14 cellular contexts compared by ENCODE assay signal in the genomic region with DNA sequence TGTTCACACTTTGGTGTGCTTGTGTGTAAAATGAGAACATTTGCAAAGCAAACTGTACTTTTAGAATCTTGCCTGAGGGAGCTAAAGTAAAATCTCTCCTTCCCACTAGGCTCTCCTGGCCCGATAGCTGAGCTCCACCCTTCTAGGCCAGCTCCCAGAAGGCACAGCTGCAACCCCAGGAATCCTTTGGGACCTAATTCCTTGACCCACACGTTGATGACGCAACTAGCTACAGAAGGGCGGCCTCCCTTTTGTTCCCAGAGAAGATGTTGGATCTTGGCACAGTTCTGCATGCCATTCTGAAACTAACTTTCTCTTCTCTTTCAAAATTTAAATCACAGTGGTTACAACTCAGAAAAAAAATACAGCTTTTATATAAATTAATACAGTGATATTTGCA.
A peak's percentile ranks its signal among the peaks of the same experiment; 100 is the strongest.
DNase-seq lines count a peak whose midpoint lies in the region; ATAC-seq and TF ChIP-seq lines count a peak whose summit lies in the region.
"Had no signal": no experiment of that assay in that cellular context is flagged by ENCODE, and none has a peak within 500 bp of the region (broad histone marks: within the 10 kb centered on the region; RNA-seq: fewer than 3 reads in every experiment).

No MANE protein-coding gene starts in this region.

- WGBS in neuronal stem cell (ENCODE audit: extremely low coverage in 2 of 2, insufficient read length in 2 of 2, insufficient replicate concordance in 1 of 2), 2 donors = no CpG with 5 or more reads among the region's 4 CpGs

- no peak overlapping the region for H2BK120ac ChIP-seq in neuronal stem cell (ENCODE audit: low read depth, low read length)

- H3K27me3 ChIP-seq in adipocyte (replicated peaks; ENCODE audit: control insufficient read depth, insufficient read depth, low read length) (no peaks in the 10 kb centered on the region), neuronal stem cell (ENCODE audit: control insufficient read depth in 3 of 3, insufficient read depth in 3 of 3, low read depth in 1 of 3, low read length in 3 of 3) (no peaks in the 10 kb centered on the region)
- H3K27me3 ChIP-seq: Peyer's patch, vagina had no signal

- DNase-seq in AG09319 (ENCODE audit: extremely low read depth, low read depth) (peak; percentile 57), adipocyte (ENCODE audit: low read depth) (peak; percentile 88), fibroblast of the aortic adventitia (ENCODE audit: low read depth) (peak; percentile 99), neuronal stem cell (ENCODE audit: low spot score) (no peak), NCI-H82 (lab: John Stamatoyannopoulos, UW) (no peak)
- DNase-seq: activated CD4-positive, alpha-beta T cell treated with anti-CD3 and anti-CD28 coated beads, Interleukin-2, amount 50 U/mL, for 48 hours; activated gamma-delta T cell treated with Interleukin-2 at 50 U/mL for 16 hours; DMS53; NCI-H2227 treated with DMSO at 0.1 percent for 48 hours had no signal

- peak overlapping the region; percentile 81 for H3K18ac ChIP-seq in neuronal stem cell (ENCODE audit: low read length)

- peaks cover 33% of the 10 kb centered on the region for H3K4me1 ChIP-seq in adipocyte (ENCODE audit: control insufficient read depth, insufficient read depth, low read length)
- H3K4me1 ChIP-seq in neuronal stem cell (ENCODE audit: control insufficient read depth in 2 of 2, insufficient read depth in 1 of 2, low read depth in 1 of 2, low read length in 2 of 2) = peaks cover 1 to 9% of the 10 kb centered on the region in 2 donors
- H3K4me1 ChIP-seq: Peyer's patch had no signal

- H3K4me2 ChIP-seq in neuronal stem cell (ENCODE audit: insufficient read depth, low read length, poor library complexity, severe bottlenecking) = no peak overlapping the region

- no peak overlapping the region for H3K23ac ChIP-seq in neuronal stem cell (ENCODE audit: low read depth, low read length, poor library complexity)

- H3K27ac ChIP-seq in neuronal stem cell (replicated peaks; ENCODE audit: low read length) = no peak overlapping the region
- H3K27ac ChIP-seq: Peyer's patch, vagina had no signal

- no peak overlapping the region for H3K4ac ChIP-seq in neuronal stem cell (ENCODE audit: low read length)

- H3K9ac ChIP-seq in adipocyte (ENCODE audit: low read length) (no peak overlapping the region), neuronal stem cell (ENCODE audit: low read depth, low read length, poor library complexity) (no peak overlapping the region)

- no peak overlapping the region for H2AFZ ChIP-seq in neuronal stem cell (ENCODE audit: low read length)

- no peak overlapping the region for H2BK15ac ChIP-seq in neuronal stem cell (ENCODE audit: low read length)

- no peak overlapping the region for H2BK5ac ChIP-seq in neuronal stem cell (ENCODE audit: low read length)

- H4K91ac ChIP-seq in neuronal stem cell (ENCODE audit: low read depth, low read length, poor library complexity) = no peak overlapping the region

- H3K36me3 ChIP-seq in adipocyte (ENCODE audit: control insufficient read depth, insufficient read depth, low read length, severe bottlenecking) = no peaks in the 10 kb centered on the region
- H3K36me3 ChIP-seq in neuronal stem cell (replicated peaks in 1 of 2; ENCODE audit: control insufficient read depth in 2 of 2, insufficient read depth in 2 of 2, low read length in 2 of 2) = peaks cover 0 to 50% of the 10 kb centered on the region in 2 donors
- H3K36me3 ChIP-seq: Peyer's patch, vagina had no signal

- no peaks in the 10 kb centered on the region for H3K79me1 ChIP-seq in neuronal stem cell (ENCODE audit: low read depth, low read length)

- ATAC-seq in GM19328 (IDR thresholded peaks at IDR 0.05; ENCODE audit: unreplicated experiment) = no peak
- ATAC-seq in GM21381 (IDR thresholded peaks at IDR 0.05; ENCODE audit: unreplicated experiment) = no peak
- ATAC-seq in HG02759 (IDR thresholded peaks at IDR 0.05; ENCODE audit: unreplicated experiment) = no peak

- H3K4me3 ChIP-seq in adipocyte (ENCODE audit: low read length) (peak overlapping the region; percentile 53), fibroblast of the aortic adventitia (ENCODE audit: low read depth, low read length) (no peak overlapping the region), neuronal stem cell (ENCODE audit: low read length in 2 of 2) (no peak overlapping the region)
- H3K4me3 ChIP-seq: Peyer's patch, vagina had no signal

- H2AK5ac ChIP-seq in neuronal stem cell (ENCODE audit: low read depth, low read length) = no peak overlapping the region

- no peak overlapping the region for H2BK12ac ChIP-seq in neuronal stem cell (ENCODE audit: low read length)

- no peak overlapping the region for H4K8ac ChIP-seq in neuronal stem cell (ENCODE audit: low read depth, low read length)

- no peaks in the 10 kb centered on the region for H3K9me3 ChIP-seq in adipocyte (ENCODE audit: control insufficient read depth, low read length)
- no peaks in the 10 kb centered on the region for H3K9me3 ChIP-seq in neuronal stem cell (replicated peaks in 1 of 2; ENCODE audit: control insufficient read depth in 2 of 2, insufficient read depth in 1 of 2, low read depth in 1 of 2, low read length in 2 of 2)
- H3K9me3 ChIP-seq: Peyer's patch, vagina had no signal

- no peak for TF ChIP-seq CTCF in AG09319 (IDR thresholded peaks at IDR 0.05; ENCODE audit: low read depth, low read length)
- TF ChIP-seq CTCF in fibroblast of the aortic adventitia (IDR thresholded peaks at IDR 0.05; ENCODE audit: insufficient read depth, low read length) = no peak

- H3K14ac ChIP-seq in neuronal stem cell (ENCODE audit: low read length) = no peak overlapping the region

Comparison
In these comparisons a context has a peak if more than half of its experiments do, and no peak if none do; other contexts are left out.
1. DNase-seq: peak in AG09319 (single experiment), adipocyte (single experiment) and fibroblast of the aortic adventitia (single experiment); none in neuronal stem cell (single experiment) and NCI-H82 (single experiment).